ENCODE assay signal across 9 cellular contexts in genomic region chr1:1917995-1918900, GRCh38. TPM values are rescaled to one million over a fixed set of nuclear protein-coding genes. Genes with fewer than 3 reads are reported as not detected.
DNase-seq lines count a peak whose midpoint lies in the region; ATAC-seq and TF ChIP-seq lines count a peak whose summit lies in the region.
"Had no signal": no experiment of that assay in that cellular context is flagged by ENCODE, and none has a peak within 500 bp of the region (broad histone marks: within the 10 kb centered on the region; RNA-seq: fewer than 3 reads in every experiment).

No MANE protein-coding gene starts in this region.

- H3K36me3 ChIP-seq in BJ (ENCODE audit: control insufficient read depth, insufficient read depth, low read length) = no peaks in the 10 kb centered on the region
- H3K36me3 ChIP-seq in MM.1S (replicated peaks; ENCODE audit: insufficient read depth, low read length) = no peaks in the 10 kb centered on the region
- H3K36me3 ChIP-seq in endocrine pancreas (ENCODE audit: control insufficient read depth, insufficient read depth, low read length) = no peaks in the 10 kb centered on the region

- H3K9me3 Mint-ChIP-seq in neural crest cell = no peaks in the 10 kb centered on the region

- CTCF ChIA-PET in BJ (lab: Yijun Ruan, JAX) = interaction anchor here (1.2 kb wide), 1 partner anchor 9 kb away, joined by 4 read pairs; no protein-coding TSS in a partner anchor

- H3K9me2 ChIP-seq in MM.1S (replicated peaks; ENCODE audit: insufficient read depth, low read length) = no peaks in the 10 kb centered on the region

- H3K27me3 ChIP-seq in BJ (ENCODE audit: control insufficient read depth, insufficient read depth, low read length) (0 out of 2 replicates have a peak, but pooled peaks cover 2% of the 10 kb centered on the region), MM.1S (replicated peaks; ENCODE audit: insufficient read depth, low read length) (peaks cover 25% of the 10 kb centered on the region), endocrine pancreas (ENCODE audit: control insufficient read depth, insufficient read depth, low read length) (no peaks in the 10 kb centered on the region)

- H3K4me1 ChIP-seq in MM.1S (ENCODE audit: low read length) (peaks cover 10% of the 10 kb centered on the region), endocrine pancreas (ENCODE audit: control insufficient read depth, insufficient read depth, low read length) (no peaks in the 10 kb centered on the region)

- H3K27me3 Mint-ChIP-seq in neural crest cell (ENCODE audit: low read depth) = no peaks in the 10 kb centered on the region

- ATAC-seq in HG03571 (IDR thresholded peaks at IDR 0.05; ENCODE audit: unreplicated experiment) (no peak), GM21786 (IDR thresholded peaks at IDR 0.05; ENCODE audit: unreplicated experiment) (no peak)

- POLR2A ChIA-PET in BJ (lab: Charles Lee) = no interaction called here

- H2AFZ ChIP-seq in MM.1S (ENCODE audit: low read length) = peak overlapping the region; percentile 92

- no peak for TF ChIP-seq CTCF in BJ (IDR thresholded peaks at IDR 0.05; ENCODE audit: insufficient read depth, low read depth, low read length)
- no peak for TF ChIP-seq CTCF in MM.1S (IDR thresholded peaks at IDR 0.05; ENCODE audit: low read length)
- no peak for TF ChIP-seq CTCF in neural crest cell (conservative IDR thresholded peaks at IDR 0.05)

- DNase-seq in BJ (ENCODE audit: low read depth) (no peak), MM.1S (no peak), neural crest cell (ENCODE audit: low read depth, low spot score) (no peak), NCI-H2227 treated with DMSO at 0.1 percent for 48 hours (lab: John Stamatoyannopoulos, UW) (no peak), epidermal melanocyte (ENCODE audit: insufficient read length, low spot score) (no peak)

- H3F3A ChIP-seq in MM.1S (ENCODE audit: insufficient read depth, low read length) = no peaks in the 10 kb centered on the region

- H3K4me3 ChIP-seq in BJ (ENCODE audit: low read depth, low read length) (peak overlapping the region; percentile 50), MM.1S (ENCODE audit: low read length) (peak overlapping the region; percentile 69), endocrine pancreas (ENCODE audit: control insufficient read depth, insufficient read depth, low read length) (no peak overlapping the region)

- H3K4me3 Mint-ChIP-seq in neural crest cell = peak overlapping the region; percentile 41

- H3K9me3 ChIP-seq in MM.1S (replicated peaks; ENCODE audit: insufficient read depth, low read length) = no peaks in the 10 kb centered on the region
- H3K9me3 ChIP-seq in endocrine pancreas (ENCODE audit: control insufficient read depth, low read length) = no peaks in the 10 kb centered on the region

- peak overlapping the region; percentile 50 for H3K27ac Mint-ChIP-seq in neural crest cell (ENCODE audit: unreplicated experiment)

- H3K4me2 ChIP-seq in MM.1S (ENCODE audit: low read depth, low read length) = peak overlapping the region; percentile 98

- peaks cover 11% of the 10 kb centered on the region for H3K4me1 Mint-ChIP-seq in neural crest cell

- H3K9ac ChIP-seq in MM.1S (ENCODE audit: low read length) (peak overlapping the region; percentile 54; the same call in 1 of the 2 replicates), endocrine pancreas (ENCODE audit: control insufficient read depth, insufficient read depth, low read length) (peak overlapping the region; percentile 4)

- H3K36me3 Mint-ChIP-seq in neural crest cell (ENCODE audit: low read depth) = no peaks in the 10 kb centered on the region

- H4K20me1 ChIP-seq in MM.1S (ENCODE audit: insufficient read depth, low read length) = no peaks in the 10 kb centered on the region

- no peaks in the 10 kb centered on the region for H3K79me2 ChIP-seq in MM.1S (ENCODE audit: low read length)

- peak overlapping the region; percentile 37; the same call in 1 of the 2 replicates for H3K27ac ChIP-seq in MM.1S (ENCODE audit: low read length)
- H3K27ac ChIP-seq: epithelial cell of prostate had no signal

RNA-seq across cellular contexts. Expression of gene TMEM52, which starts 0.8 kb away (rescaled TPM):
- polyA plus RNA-seq in BJ (2011; rRNA removed) = 0.28 and 1.0 TPM in 2 replicates
- polyA minus RNA-seq in BJ (2011; rRNA and poly(A)+ RNA removed) = 0.38 and 0.87 TPM in 2 replicates
- 3.7 and 4.6 TPM in 2 replicates for total RNA-seq in neural crest cell

RNA-seq across cellular contexts. Expression of gene CALML6, which starts 3.2 kb away (rescaled TPM):
- polyA plus RNA-seq in BJ (2011; rRNA removed) = 0.31 and 0.45 TPM in 2 replicates
- polyA minus RNA-seq in BJ (2011; rRNA and poly(A)+ RNA removed) = 0.47 TPM in 1 of 2 replicates, not detected in the other
- total RNA-seq in neural crest cell = 0.57 and 0.63 TPM in 2 replicates

RNA-seq across cellular contexts. Expression of gene GNB1, which starts 27.4 kb away (rescaled TPM):
- 487 and 566 TPM in 2 replicates for polyA plus RNA-seq in BJ (2011; rRNA removed)
- polyA minus RNA-seq in BJ (2011; rRNA and poly(A)+ RNA removed) = 455 and 593 TPM in 2 replicates
- 470 and 474 TPM in 2 replicates for total RNA-seq in neural crest cell
